ENCODE assay signal across 1 cellular context in the genomic region with DNA sequence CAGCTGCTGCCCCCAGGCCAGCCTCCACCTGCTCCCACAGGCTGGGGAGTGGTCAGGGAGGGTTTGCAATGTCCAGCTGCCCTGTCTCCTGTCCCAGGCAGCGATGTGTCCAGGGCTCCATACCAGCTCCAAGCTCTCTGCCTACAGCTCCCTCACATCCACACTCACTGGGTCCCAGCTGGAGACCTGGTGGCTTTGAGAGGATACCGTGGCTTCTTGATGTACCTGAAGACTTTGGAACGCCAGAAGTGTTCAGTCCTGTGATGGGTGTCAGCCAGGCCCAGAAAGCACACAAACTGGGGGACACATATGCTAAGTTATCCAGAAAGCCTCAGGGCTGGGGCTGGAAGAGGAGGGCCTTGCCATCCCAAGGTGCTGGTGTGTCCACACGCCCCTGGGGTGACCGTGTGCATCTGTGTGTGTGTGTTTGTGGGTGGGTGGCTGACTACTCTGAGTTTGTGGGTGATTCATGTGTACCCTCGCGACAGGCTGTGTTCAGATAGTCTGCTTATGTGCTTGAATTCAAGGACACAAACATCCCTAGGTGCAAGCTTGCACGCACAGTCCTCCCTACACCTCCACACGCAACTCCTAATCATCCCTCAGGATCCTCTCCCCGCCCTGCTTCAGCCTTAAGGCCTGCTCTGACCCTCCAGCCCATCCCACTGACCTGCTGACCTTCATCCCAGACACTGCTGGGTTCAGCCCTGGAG.
TF ChIP-seq lines count a peak whose summit lies in the region.

No MANE protein-coding gene starts in this region.

TF ChIP-seq in HepG2, 621 proteins besides CTCF, POLR2A, EP300 and RAD21 (continued from another document and continues in another):
- TF ChIP-seq, protein P1, sequence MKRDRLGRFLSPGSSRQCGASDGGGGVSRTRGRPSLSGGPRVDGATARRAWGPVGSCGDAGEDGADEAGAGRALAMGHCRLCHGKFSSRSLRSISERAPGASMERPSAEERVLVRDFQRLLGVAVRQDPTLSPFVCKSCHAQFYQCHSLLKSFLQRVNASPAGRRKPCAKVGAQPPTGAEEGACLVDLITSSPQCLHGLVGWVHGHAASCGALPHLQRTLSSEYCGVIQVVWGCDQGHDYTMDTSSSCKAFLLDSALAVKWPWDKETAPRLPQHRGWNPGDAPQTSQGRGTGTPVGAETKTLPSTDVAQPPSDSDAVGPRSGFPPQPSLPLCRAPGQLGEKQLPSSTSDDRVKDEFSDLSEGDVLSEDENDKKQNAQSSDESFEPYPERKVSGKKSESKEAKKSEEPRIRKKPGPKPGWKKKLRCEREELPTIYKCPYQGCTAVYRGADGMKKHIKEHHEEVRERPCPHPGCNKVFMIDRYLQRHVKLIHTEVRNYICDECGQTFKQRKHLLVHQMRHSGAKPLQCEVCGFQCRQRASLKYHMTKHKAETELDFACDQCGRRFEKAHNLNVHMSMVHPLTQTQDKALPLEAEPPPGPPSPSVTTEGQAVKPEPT (CRISPR knock-in tag; IDR thresholded peaks at IDR 0.05; ENCODE audit: low read depth), result no peak
- 0 out of 2 replicates have a peak, but pooled peaks have one; percentile 53 for TF ChIP-seq SP5 (CRISPR knock-in tag; IDR thresholded peaks at IDR 0.05; ENCODE audit: borderline replicate concordance, low read depth)
- no peak for TF ChIP-seq MED13 (CRISPR knock-in tag; IDR thresholded peaks at IDR 0.05)
- TF ChIP-seq HES4 (CRISPR knock-in tag; IDR thresholded peaks at IDR 0.05; ENCODE audit: borderline replicate concordance), result no peak
- TF ChIP-seq, protein P2, sequence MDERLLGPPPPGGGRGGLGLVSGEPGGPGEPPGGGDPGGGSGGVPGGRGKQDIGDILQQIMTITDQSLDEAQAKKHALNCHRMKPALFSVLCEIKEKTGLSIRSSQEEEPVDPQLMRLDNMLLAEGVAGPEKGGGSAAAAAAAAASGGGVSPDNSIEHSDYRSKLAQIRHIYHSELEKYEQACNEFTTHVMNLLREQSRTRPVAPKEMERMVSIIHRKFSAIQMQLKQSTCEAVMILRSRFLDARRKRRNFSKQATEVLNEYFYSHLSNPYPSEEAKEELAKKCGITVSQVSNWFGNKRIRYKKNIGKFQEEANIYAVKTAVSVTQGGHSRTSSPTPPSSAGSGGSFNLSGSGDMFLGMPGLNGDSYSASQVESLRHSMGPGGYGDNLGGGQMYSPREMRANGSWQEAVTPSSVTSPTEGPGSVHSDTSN (CRISPR knock-in tag; IDR thresholded peaks at IDR 0.05), result no peak
- TF ChIP-seq SMAD3 (CRISPR knock-in tag; IDR thresholded peaks at IDR 0.05), result 0 out of 2 replicates have a peak, but pooled peaks have one; percentile 13
- no peak for TF ChIP-seq ZNF713 (CRISPR knock-in tag; IDR thresholded peaks at IDR 0.05)
- TF ChIP-seq ZNF773 (CRISPR knock-in tag; IDR thresholded peaks at IDR 0.05; ENCODE audit: borderline replicate concordance), result no peak
- TF ChIP-seq, protein P3, sequence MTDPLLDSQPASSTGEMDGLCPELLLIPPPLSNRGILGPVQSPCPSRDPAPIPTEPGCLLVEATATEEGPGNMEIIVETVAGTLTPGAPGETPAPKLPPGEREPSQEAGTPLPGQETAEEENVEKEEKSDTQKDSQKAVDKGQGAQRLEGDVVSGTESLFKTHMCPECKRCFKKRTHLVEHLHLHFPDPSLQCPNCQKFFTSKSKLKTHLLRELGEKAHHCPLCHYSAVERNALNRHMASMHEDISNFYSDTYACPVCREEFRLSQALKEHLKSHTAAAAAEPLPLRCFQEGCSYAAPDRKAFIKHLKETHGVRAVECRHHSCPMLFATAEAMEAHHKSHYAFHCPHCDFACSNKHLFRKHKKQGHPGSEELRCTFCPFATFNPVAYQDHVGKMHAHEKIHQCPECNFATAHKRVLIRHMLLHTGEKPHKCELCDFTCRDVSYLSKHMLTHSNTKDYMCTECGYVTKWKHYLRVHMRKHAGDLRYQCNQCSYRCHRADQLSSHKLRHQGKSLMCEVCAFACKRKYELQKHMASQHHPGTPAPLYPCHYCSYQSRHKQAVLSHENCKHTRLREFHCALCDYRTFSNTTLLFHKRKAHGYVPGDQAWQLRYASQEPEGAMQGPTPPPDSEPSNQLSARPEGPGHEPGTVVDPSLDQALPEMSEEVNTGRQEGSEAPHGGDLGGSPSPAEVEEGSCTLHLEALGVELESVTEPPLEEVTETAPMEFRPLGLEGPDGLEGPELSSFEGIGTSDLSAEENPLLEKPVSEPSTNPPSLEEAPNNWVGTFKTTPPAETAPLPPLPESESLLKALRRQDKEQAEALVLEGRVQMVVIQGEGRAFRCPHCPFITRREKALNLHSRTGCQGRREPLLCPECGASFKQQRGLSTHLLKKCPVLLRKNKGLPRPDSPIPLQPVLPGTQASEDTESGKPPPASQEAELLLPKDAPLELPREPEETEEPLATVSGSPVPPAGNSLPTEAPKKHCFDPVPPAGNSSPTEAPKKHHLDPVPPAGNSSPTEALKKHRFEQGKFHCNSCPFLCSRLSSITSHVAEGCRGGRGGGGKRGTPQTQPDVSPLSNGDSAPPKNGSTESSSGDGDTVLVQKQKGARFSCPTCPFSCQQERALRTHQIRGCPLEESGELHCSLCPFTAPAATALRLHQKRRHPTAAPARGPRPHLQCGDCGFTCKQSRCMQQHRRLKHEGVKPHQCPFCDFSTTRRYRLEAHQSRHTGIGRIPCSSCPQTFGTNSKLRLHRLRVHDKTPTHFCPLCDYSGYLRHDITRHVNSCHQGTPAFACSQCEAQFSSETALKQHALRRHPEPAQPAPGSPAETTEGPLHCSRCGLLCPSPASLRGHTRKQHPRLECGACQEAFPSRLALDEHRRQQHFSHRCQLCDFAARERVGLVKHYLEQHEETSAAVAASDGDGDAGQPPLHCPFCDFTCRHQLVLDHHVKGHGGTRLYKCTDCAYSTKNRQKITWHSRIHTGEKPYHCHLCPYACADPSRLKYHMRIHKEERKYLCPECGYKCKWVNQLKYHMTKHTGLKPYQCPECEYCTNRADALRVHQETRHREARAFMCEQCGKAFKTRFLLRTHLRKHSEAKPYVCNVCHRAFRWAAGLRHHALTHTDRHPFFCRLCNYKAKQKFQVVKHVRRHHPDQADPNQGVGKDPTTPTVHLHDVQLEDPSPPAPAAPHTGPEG (CRISPR knock-in tag; IDR thresholded peaks at IDR 0.05), result no peak
- TF ChIP-seq, protein P4, sequence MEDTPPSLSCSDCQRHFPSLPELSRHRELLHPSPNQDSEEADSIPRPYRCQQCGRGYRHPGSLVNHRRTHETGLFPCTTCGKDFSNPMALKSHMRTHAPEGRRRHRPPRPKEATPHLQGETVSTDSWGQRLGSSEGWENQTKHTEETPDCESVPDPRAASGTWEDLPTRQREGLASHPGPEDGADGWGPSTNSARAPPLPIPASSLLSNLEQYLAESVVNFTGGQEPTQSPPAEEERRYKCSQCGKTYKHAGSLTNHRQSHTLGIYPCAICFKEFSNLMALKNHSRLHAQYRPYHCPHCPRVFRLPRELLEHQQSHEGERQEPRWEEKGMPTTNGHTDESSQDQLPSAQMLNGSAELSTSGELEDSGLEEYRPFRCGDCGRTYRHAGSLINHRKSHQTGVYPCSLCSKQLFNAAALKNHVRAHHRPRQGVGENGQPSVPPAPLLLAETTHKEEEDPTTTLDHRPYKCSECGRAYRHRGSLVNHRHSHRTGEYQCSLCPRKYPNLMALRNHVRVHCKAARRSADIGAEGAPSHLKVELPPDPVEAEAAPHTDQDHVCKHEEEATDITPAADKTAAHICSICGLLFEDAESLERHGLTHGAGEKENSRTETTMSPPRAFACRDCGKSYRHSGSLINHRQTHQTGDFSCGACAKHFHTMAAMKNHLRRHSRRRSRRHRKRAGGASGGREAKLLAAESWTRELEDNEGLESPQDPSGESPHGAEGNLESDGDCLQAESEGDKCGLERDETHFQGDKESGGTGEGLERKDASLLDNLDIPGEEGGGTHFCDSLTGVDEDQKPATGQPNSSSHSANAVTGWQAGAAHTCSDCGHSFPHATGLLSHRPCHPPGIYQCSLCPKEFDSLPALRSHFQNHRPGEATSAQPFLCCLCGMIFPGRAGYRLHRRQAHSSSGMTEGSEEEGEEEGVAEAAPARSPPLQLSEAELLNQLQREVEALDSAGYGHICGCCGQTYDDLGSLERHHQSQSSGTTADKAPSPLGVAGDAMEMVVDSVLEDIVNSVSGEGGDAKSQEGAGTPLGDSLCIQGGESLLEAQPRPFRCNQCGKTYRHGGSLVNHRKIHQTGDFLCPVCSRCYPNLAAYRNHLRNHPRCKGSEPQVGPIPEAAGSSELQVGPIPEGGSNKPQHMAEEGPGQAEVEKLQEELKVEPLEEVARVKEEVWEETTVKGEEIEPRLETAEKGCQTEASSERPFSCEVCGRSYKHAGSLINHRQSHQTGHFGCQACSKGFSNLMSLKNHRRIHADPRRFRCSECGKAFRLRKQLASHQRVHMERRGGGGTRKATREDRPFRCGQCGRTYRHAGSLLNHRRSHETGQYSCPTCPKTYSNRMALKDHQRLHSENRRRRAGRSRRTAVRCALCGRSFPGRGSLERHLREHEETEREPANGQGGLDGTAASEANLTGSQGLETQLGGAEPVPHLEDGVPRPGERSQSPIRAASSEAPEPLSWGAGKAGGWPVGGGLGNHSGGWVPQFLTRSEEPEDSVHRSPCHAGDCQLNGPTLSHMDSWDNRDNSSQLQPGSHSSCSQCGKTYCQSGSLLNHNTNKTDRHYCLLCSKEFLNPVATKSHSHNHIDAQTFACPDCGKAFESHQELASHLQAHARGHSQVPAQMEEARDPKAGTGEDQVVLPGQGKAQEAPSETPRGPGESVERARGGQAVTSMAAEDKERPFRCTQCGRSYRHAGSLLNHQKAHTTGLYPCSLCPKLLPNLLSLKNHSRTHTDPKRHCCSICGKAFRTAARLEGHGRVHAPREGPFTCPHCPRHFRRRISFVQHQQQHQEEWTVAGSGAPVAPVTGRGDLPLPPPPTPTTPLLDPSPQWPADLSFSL (CRISPR knock-in tag; IDR thresholded peaks at IDR 0.05), result no peak
- TF ChIP-seq, protein P5, sequence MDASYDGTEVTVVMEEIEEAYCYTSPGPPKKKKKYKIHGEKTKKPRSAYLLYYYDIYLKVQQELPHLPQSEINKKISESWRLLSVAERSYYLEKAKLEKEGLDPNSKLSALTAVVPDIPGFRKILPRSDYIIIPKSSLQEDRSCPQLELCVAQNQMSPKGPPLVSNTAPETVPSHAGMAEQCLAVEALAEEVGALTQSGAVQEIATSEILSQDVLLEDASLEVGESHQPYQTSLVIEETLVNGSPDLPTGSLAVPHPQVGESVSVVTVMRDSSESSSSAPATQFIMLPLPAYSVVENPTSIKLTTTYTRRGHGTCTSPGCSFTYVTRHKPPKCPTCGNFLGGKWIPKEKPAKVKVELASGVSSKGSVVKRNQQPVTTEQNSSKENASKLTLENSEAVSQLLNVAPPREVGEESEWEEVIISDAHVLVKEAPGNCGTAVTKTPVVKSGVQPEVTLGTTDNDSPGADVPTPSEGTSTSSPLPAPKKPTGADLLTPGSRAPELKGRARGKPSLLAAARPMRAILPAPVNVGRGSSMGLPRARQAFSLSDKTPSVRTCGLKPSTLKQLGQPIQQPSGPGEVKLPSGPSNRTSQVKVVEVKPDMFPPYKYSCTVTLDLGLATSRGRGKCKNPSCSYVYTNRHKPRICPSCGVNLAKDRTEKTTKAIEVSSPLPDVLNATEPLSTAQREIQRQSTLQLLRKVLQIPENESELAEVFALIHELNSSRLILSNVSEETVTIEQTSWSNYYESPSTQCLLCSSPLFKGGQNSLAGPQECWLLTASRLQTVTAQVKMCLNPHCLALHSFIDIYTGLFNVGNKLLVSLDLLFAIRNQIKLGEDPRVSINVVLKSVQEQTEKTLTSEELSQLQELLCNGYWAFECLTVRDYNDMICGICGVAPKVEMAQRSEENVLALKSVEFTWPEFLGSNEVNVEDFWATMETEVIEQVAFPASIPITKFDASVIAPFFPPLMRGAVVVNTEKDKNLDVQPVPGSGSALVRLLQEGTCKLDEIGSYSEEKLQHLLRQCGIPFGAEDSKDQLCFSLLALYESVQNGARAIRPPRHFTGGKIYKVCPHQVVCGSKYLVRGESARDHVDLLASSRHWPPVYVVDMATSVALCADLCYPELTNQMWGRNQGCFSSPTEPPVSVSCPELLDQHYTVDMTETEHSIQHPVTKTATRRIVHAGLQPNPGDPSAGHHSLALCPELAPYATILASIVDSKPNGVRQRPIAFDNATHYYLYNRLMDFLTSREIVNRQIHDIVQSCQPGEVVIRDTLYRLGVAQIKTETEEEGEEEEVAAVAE (CRISPR knock-in tag; IDR thresholded peaks at IDR 0.05; ENCODE audit: borderline replicate concordance), result no peak
- no peak for TF ChIP-seq NCOA2 (CRISPR knock-in tag; IDR thresholded peaks at IDR 0.05)
- TF ChIP-seq CHD2 (IDR thresholded peaks at IDR 0.05; ENCODE audit: low read depth, low read length), result 0 out of 2 replicates have a peak, but pooled peaks have one; percentile 22
- TF ChIP-seq, protein P6, sequence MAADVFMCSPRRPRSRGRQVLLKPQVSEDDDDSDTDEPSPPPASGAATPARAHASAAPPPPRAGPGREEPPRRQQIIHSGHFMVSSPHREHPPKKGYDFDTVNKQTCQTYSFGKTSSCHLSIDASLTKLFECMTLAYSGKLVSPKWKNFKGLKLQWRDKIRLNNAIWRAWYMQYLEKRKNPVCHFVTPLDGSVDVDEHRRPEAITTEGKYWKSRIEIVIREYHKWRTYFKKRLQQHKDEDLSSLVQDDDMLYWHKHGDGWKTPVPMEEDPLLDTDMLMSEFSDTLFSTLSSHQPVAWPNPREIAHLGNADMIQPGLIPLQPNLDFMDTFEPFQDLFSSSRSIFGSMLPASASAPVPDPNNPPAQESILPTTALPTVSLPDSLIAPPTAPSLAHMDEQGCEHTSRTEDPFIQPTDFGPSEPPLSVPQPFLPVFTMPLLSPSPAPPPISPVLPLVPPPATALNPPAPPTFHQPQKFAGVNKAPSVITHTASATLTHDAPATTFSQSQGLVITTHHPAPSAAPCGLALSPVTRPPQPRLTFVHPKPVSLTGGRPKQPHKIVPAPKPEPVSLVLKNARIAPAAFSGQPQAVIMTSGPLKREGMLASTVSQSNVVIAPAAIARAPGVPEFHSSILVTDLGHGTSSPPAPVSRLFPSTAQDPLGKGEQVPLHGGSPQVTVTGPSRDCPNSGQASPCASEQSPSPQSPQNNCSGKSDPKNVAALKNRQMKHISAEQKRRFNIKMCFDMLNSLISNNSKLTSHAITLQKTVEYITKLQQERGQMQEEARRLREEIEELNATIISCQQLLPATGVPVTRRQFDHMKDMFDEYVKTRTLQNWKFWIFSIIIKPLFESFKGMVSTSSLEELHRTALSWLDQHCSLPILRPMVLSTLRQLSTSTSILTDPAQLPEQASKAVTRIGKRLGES (CRISPR knock-in tag; IDR thresholded peaks at IDR 0.05; ENCODE audit: borderline replicate concordance), result no peak
- no peak for TF ChIP-seq RBAK (CRISPR knock-in tag; IDR thresholded peaks at IDR 0.05)
- no peak for TF ChIP-seq ZNF879 (CRISPR knock-in tag; IDR thresholded peaks at IDR 0.05)
- no peak for TF ChIP-seq ZNF615 (CRISPR knock-in tag; IDR thresholded peaks at IDR 0.05; ENCODE audit: borderline replicate concordance)
- no peak for TF ChIP-seq KLF9 (CRISPR knock-in tag; IDR thresholded peaks at IDR 0.05; ENCODE audit: low read depth)
- no peak for TF ChIP-seq ATM (IDR thresholded peaks at IDR 0.05; ENCODE audit: borderline replicate concordance)
- no peak for TF ChIP-seq ARNT (IDR thresholded peaks at IDR 0.05)
- TF ChIP-seq JARID2 (CRISPR knock-in tag; IDR thresholded peaks at IDR 0.05; ENCODE audit: insufficient replicate concordance), result no peak
